In the genomic region with DNA sequence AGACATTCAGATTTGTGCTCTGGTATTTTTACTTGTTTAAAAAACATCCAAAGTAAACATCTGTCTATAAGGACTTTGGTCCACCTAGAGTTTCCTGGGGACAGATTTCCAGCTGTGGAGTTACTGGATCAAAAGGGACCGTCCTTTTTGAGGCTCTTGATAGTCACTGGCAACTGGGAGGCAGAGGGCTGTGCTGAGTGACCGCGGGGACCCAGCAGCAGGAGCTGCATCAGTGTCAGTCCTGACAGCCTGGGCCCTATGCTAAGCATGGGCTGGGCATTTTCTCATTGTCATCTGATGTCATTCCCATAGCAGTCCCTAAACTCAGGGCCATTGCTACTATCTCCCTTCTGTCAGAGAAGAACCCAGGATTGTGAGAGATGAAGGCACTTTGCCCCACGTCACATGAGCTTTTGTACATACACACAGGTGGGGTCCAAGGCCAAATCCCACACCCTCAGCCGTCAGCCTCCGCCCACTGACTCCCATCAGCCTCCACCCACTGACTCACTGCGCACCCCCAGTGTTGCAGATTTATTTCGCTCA, we compare ENCODE assay signal across 1 cellular context.
TF ChIP-seq lines count a peak whose summit lies in the region.

No MANE protein-coding gene starts in this region.

TF ChIP-seq in HepG2, 621 proteins besides CTCF, POLR2A, EP300 and RAD21 (continued from another document):
- TF ChIP-seq ZBTB3 (CRISPR knock-in tag; IDR thresholded peaks at IDR 0.05; ENCODE audit: borderline replicate concordance, low read depth) (peak; percentile 72; the same call in 1 of the 2 replicates), MBD4 (IDR thresholded peaks at IDR 0.05; ENCODE audit: borderline replicate concordance, low read length) (no peak), TSC22D2 (CRISPR knock-in tag; IDR thresholded peaks at IDR 0.05; ENCODE audit: borderline replicate concordance) (no peak), ZNF710 (CRISPR knock-in tag; IDR thresholded peaks at IDR 0.05; ENCODE audit: borderline replicate concordance) (0 out of 2 replicates have a peak, but pooled peaks have one; percentile 35), ZNF224 (CRISPR knock-in tag; IDR thresholded peaks at IDR 0.05) (no peak), ZNF562 (CRISPR knock-in tag; IDR thresholded peaks at IDR 0.05; ENCODE audit: borderline replicate concordance) (no peak), HOXD1 (CRISPR knock-in tag; IDR thresholded peaks at IDR 0.05) (no peak), ZBTB42 (CRISPR knock-in tag; IDR thresholded peaks at IDR 0.05) (peak; percentile 97), GMEB2 (CRISPR knock-in tag; IDR thresholded peaks at IDR 0.05; ENCODE audit: low read depth) (no peak), ZNF552 (CRISPR knock-in tag; IDR thresholded peaks at IDR 0.05; ENCODE audit: borderline replicate concordance) (no peak), SALL1 (CRISPR knock-in tag; IDR thresholded peaks at IDR 0.05) (peak; percentile 90), FOXJ3 (CRISPR knock-in tag; IDR thresholded peaks at IDR 0.05; ENCODE audit: borderline replicate concordance) (no peak), FUBP1 (CRISPR knock-in tag; IDR thresholded peaks at IDR 0.05; ENCODE audit: borderline replicate concordance) (no peak), GZF1 (CRISPR knock-in tag; IDR thresholded peaks at IDR 0.05) (no peak), ZNF670 (CRISPR knock-in tag; IDR thresholded peaks at IDR 0.05; ENCODE audit: borderline replicate concordance) (peak; percentile 80; the same call in 1 of the 2 replicates), ZNF230 (CRISPR knock-in tag; IDR thresholded peaks at IDR 0.05) (no peak), ARID5B (CRISPR knock-in tag; IDR thresholded peaks at IDR 0.05) (peak; percentile 77), HMG20A (CRISPR knock-in tag; IDR thresholded peaks at IDR 0.05; ENCODE audit: borderline replicate concordance) (peak; percentile 80; the same call in 1 of the 2 replicates), TGIF2 (CRISPR knock-in tag; IDR thresholded peaks at IDR 0.05) (no peak), SYNCRIP (IDR thresholded peaks at IDR 0.05; ENCODE audit: insufficient read depth, low read depth, low read length) (no peak), MAFG (CRISPR knock-in tag; IDR thresholded peaks at IDR 0.05) (no peak), ZNF550 (CRISPR knock-in tag; IDR thresholded peaks at IDR 0.05; ENCODE audit: borderline replicate concordance) (0 out of 2 replicates have a peak, but pooled peaks have one; percentile 47), GABPB1 (CRISPR knock-in tag; IDR thresholded peaks at IDR 0.05) (peak; percentile 6), NFYB (CRISPR knock-in tag; IDR thresholded peaks at IDR 0.05) (no peak), AGO1 (IDR thresholded peaks at IDR 0.05; ENCODE audit: low read depth, low read length, poor library complexity, severe bottlenecking) (no peak), GFI1 (CRISPR knock-in tag; IDR thresholded peaks at IDR 0.05; ENCODE audit: borderline replicate concordance) (peak; percentile 96), SMYD3 (CRISPR knock-in tag; IDR thresholded peaks at IDR 0.05) (no peak), KAT7 (CRISPR knock-in tag; IDR thresholded peaks at IDR 0.05; ENCODE audit: borderline replicate concordance) (no peak), KLF12 (CRISPR knock-in tag; IDR thresholded peaks at IDR 0.05; ENCODE audit: borderline replicate concordance) (no peak), ZNF282 (IDR thresholded peaks at IDR 0.05; ENCODE audit: partially characterized antibody) (no peak), U2AF2 (IDR thresholded peaks at IDR 0.05; ENCODE audit: low read depth, low read length) (no peak), ZNF563 (CRISPR knock-in tag; IDR thresholded peaks at IDR 0.05) (0 out of 2 replicates have a peak, but pooled peaks have one; percentile 28), ZNF234 (CRISPR knock-in tag; conservative IDR thresholded peaks at IDR 0.05) (no peak), ZNF331 (CRISPR knock-in tag; IDR thresholded peaks at IDR 0.05) (no peak; the same call in 1 of the 2 replicates), ZNF737 (CRISPR knock-in tag; IDR thresholded peaks at IDR 0.05; ENCODE audit: borderline replicate concordance) (no peak)
- TF ChIP-seq, protein P1, sequence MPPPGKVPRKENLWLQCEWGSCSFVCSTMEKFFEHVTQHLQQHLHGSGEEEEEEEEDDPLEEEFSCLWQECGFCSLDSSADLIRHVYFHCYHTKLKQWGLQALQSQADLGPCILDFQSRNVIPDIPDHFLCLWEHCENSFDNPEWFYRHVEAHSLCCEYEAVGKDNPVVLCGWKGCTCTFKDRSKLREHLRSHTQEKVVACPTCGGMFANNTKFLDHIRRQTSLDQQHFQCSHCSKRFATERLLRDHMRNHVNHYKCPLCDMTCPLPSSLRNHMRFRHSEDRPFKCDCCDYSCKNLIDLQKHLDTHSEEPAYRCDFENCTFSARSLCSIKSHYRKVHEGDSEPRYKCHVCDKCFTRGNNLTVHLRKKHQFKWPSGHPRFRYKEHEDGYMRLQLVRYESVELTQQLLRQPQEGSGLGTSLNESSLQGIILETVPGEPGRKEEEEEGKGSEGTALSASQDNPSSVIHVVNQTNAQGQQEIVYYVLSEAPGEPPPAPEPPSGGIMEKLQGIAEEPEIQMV (CRISPR knock-in tag; IDR thresholded peaks at IDR 0.05; ENCODE audit: low read depth), result no peak
- TF ChIP-seq, protein P2, sequence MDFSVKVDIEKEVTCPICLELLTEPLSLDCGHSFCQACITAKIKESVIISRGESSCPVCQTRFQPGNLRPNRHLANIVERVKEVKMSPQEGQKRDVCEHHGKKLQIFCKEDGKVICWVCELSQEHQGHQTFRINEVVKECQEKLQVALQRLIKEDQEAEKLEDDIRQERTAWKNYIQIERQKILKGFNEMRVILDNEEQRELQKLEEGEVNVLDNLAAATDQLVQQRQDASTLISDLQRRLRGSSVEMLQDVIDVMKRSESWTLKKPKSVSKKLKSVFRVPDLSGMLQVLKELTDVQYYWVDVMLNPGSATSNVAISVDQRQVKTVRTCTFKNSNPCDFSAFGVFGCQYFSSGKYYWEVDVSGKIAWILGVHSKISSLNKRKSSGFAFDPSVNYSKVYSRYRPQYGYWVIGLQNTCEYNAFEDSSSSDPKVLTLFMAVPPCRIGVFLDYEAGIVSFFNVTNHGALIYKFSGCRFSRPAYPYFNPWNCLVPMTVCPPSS (IDR thresholded peaks at IDR 0.05), result no peak
